In genomic region chr2:234404957-234405356, GRCh38 we compare ENCODE assay signal across 17 cellular contexts.
DNase-seq lines count a peak whose midpoint lies in the region; ATAC-seq, FAIRE-seq and TF ChIP-seq lines count a peak whose summit lies in the region.
"Had no signal": no experiment of that assay in that cellular context is flagged by ENCODE, and none has a peak within 500 bp of the region (broad histone marks: within the 10 kb centered on the region; RNA-seq: fewer than 3 reads in every experiment).

No MANE protein-coding gene starts in this region.

- H4K5ac ChIP-seq in IMR-90 (ENCODE audit: low read depth, low read length), result no peak overlapping the region

- H2AK5ac ChIP-seq in IMR-90 (ENCODE audit: low read depth, low read length), result peak overlapping the region; percentile 30; the same call in 1 of the 2 replicates

- CTCF ChIA-PET in activated naive CD4-positive, alpha-beta T cell treated with anti-CD3 and anti-CD28 coated beads for 36 hours (lab: Charles Lee), result interaction anchor here (0.6 to 0.8 kb wide), 2 partner anchors 264 to 353 kb away, joined by 3 read pairs; no protein-coding TSS in a partner anchor
- CTCF ChIA-PET in IMR-90 (lab: Yijun Ruan, JAX) (no interaction called here), endothelial cell of umbilical vein (lab: Charles Lee) (interaction anchor here (0.7 to 2.1 kb wide), 8 partner anchors 16 to 269 kb away, joined by 3 to 7 read pairs (median 4); partner anchors contain the start of gene ARL4C)

- no peaks in the 10 kb centered on the region for H3K79me1 ChIP-seq in IMR-90 (ENCODE audit: low read depth in 1 of 2, low read length in 2 of 2)

- no peak for TF ChIP-seq POLR2A in IMR-90 (IDR thresholded peaks at IDR 0.05; ENCODE audit: low read depth, low read length)
- peak; percentile 35 for TF ChIP-seq POLR2A in endothelial cell of umbilical vein (IDR thresholded peaks at IDR 0.05; ENCODE audit: low read depth, low read length)

- POLR2A ChIA-PET in IMR-90 (lab: Charles Lee; ENCODE audit: unreplicated experiment), result no interaction called here
- POLR2A ChIA-PET in endothelial cell of umbilical vein (lab: Charles Lee), result interaction anchor here (0.7 kb wide), 1 partner anchor 100 kb away, joined by 3 read pairs; no protein-coding TSS in a partner anchor

- no peak overlapping the region for H2AK9ac ChIP-seq in IMR-90 (replicated peaks; ENCODE audit: low read depth, low read length, poor library complexity)

- dilution Hi-C loops in IMR-90 (cut with HindIII; ENCODE audit: low sequenced_read_pairs, unreplicated experiment), result no loop called here
- dilution Hi-C loops in endothelial cell of umbilical vein (cut with MboI; ENCODE audit: extremely low pct_ligation_motif_present, low sequenced_read_pairs), result no loop called here

- no peaks in the 10 kb centered on the region for H3K36me3 ChIP-seq in IMR-90 (ENCODE audit: control insufficient read depth, insufficient read depth, low read length)
- no peaks in the 10 kb centered on the region for H3K36me3 ChIP-seq in endothelial cell of umbilical vein (ENCODE audit: control insufficient read depth in 2 of 2, extremely low read depth in 1 of 2, insufficient read depth in 2 of 2, low read length in 2 of 2)

- H3K4me2 ChIP-seq in IMR-90 (ENCODE audit: low read depth, low read length) (no peak overlapping the region), endothelial cell of umbilical vein (ENCODE audit: insufficient read depth, low read length) (peak overlapping the region; percentile 3)

- H4K91ac ChIP-seq in IMR-90 (ENCODE audit: insufficient read depth, low read depth, low read length), result no peak overlapping the region

- no TSS peak for BruUV-seq in IMR-90 (replicated peaks; lab: Mats Ljungman, UMichigan)
- BruUV-seq in endothelial cell of umbilical vein (replicated peaks; lab: Mats Ljungman, UMichigan), result no TSS peak

- no peaks in the 10 kb centered on the region for H3K9me3 Mint-ChIP-seq in activated naive CD4-positive, alpha-beta T cell treated with anti-CD3 and anti-CD28 coated beads, Interleukin-2, amount 50 U/mL, for 24 hours
- no peaks in the 10 kb centered on the region for H3K9me3 Mint-ChIP-seq in activated naive CD4-positive, alpha-beta T cell treated with anti-CD3 and anti-CD28 coated beads for 36 hours
- H3K9me3 Mint-ChIP-seq in stimulated activated memory B cell treated with anti-CD40 and anti-IgM and Interleukin-4, amounts not matched to agents 10 μg/mL and 1 μg/mL and 100 μg/mL, for 72 hours, result peaks cover 3% of the 10 kb centered on the region

- no peak overlapping the region for H3K23ac ChIP-seq in IMR-90 (ENCODE audit: low read depth, low read length)

- H2BK120ac ChIP-seq in IMR-90 (ENCODE audit: low read depth, low read length), result no peak overlapping the region

- H3K27ac ChIP-seq in IMR-90 (ENCODE audit: insufficient read depth, low read length) (no peak overlapping the region), endothelial cell of umbilical vein (ENCODE audit: insufficient read depth, low read depth, low read length) (no peak overlapping the region)

- no peak overlapping the region for H3K9ac ChIP-seq in IMR-90 (ENCODE audit: low read depth, low read length)
- H3K9ac ChIP-seq in endothelial cell of umbilical vein (replicated peaks; ENCODE audit: extremely low read depth, insufficient read depth, low read length), result no peak overlapping the region

- no peak overlapping the region for H2BK20ac ChIP-seq in IMR-90 (ENCODE audit: low read depth, low read length)

- H3K79me2 ChIP-seq in endothelial cell of umbilical vein (ENCODE audit: control insufficient read depth, insufficient read depth, low read length), result no peaks in the 10 kb centered on the region

- no peak overlapping the region for H2BK5ac ChIP-seq in IMR-90 (ENCODE audit: low read depth, low read length, poor library complexity, severe bottlenecking)

- H3K27me3 ChIP-seq in IMR-90 (ENCODE audit: control insufficient read depth, insufficient read depth, low read length), result peaks cover 1% of the 10 kb centered on the region; the same call in 1 of the 2 replicates
- no peaks in the 10 kb centered on the region for H3K27me3 ChIP-seq in endothelial cell of umbilical vein (ENCODE audit: control insufficient read depth in 2 of 2, insufficient read depth in 2 of 2, low read length in 2 of 2)

- H3K4me3 ChIP-seq in IMR-90 (ENCODE audit: insufficient read depth, low read depth, low read length) (no peak overlapping the region), endothelial cell of umbilical vein (replicated peaks in 1 of 3; ENCODE audit: insufficient read depth in 1 of 3, low read depth in 1 of 3, low read length in 3 of 3) (no peak overlapping the region)

- H2AFZ ChIP-seq in IMR-90 (replicated peaks; ENCODE audit: low read length, poor library complexity) (no peak overlapping the region), endothelial cell of umbilical vein (ENCODE audit: low read depth, low read length) (no peak overlapping the region)

- TF ChIP-seq CTCF in IMR-90 (conservative IDR thresholded peaks at IDR 0.05; ENCODE audit: low read depth, low read length) (no peak), endothelial cell of umbilical vein (IDR thresholded peaks at IDR 0.05; ENCODE audit: extremely low read depth in 1 of 2, insufficient read depth in 1 of 2, low read depth in 1 of 2, low read length in 2 of 2) (no peak)

- no peak for TF ChIP-seq RAD21 in IMR-90 (IDR thresholded peaks at IDR 0.05; ENCODE audit: low read length)

- no peak for DNase-seq in activated naive CD4-positive, alpha-beta T cell treated with anti-CD3 and anti-CD28 coated beads for 36 hours
- DNase-seq in IMR-90 (no peak), endothelial cell of umbilical vein (ENCODE audit: low read depth, low spot score) (peak; percentile 84), NCI-H146 treated with DMSO at 0.1 percent for 48 hours (lab: John Stamatoyannopoulos, UW; ENCODE audit: unreplicated experiment) (no peak), Ammon's horn (ENCODE audit: low spot score) (no peak)
- DNase-seq in stimulated activated CD4-positive, alpha-beta T cell treated with anti-CD3 and anti-CD28 coated beads, Interleukin-4, amount 100 ng/mL, for 1 hour, result no peak
- DNase-seq: AML-193, KBM-7, NCI-H1092, NCI-H1694 treated with DMSO at 0.1 percent for 48 hours, NCI-H2171 treated with DMSO at 0.1 percent for 48 hours, NCI-H510A, SIG-M5 had no signal

- no peak overlapping the region for H3K56ac ChIP-seq in IMR-90 (ENCODE audit: extremely low read depth, insufficient read depth, low read length)

- in situ Hi-C loops in IMR-90 (cut with MboI; ENCODE audit: low sequenced_read_pairs), result no loop called here

- H3K4me1 ChIP-seq in IMR-90 (ENCODE audit: control insufficient read depth, insufficient read depth, low read length) (no peaks in the 10 kb centered on the region), endothelial cell of umbilical vein (ENCODE audit: control insufficient read depth, extremely low read depth, insufficient read depth, low read length) (peaks cover 14% of the 10 kb centered on the region)

- H3K14ac ChIP-seq in IMR-90 (replicated peaks; ENCODE audit: low read depth, low read length), result no peak overlapping the region

- H3K18ac ChIP-seq in IMR-90 (ENCODE audit: low read depth, low read length), result no peak overlapping the region

- intact Hi-C loops in activated naive CD4-positive, alpha-beta T cell treated with anti-CD3 and anti-CD28 coated beads for 36 hours (cut with micrococcal nuclease), result no loop called here
- intact Hi-C loops in IMR-90 (cut with micrococcal nuclease), result no loop called here
- intact Hi-C loops in endothelial cell of umbilical vein (cut with micrococcal nuclease), result loop anchor here (1.0 to 2.0 kb wide), 4 partner anchors 17 to 113 kb away; no protein-coding TSS in a partner anchor

- H4K20me1 ChIP-seq in IMR-90 (ENCODE audit: insufficient read depth, low read length), result no peaks in the 10 kb centered on the region
- H4K20me1 ChIP-seq in endothelial cell of umbilical vein (replicated peaks; ENCODE audit: control insufficient read depth, extremely low read depth, insufficient read depth, low read length), result no peaks in the 10 kb centered on the region

- H4K8ac ChIP-seq in IMR-90 (ENCODE audit: low read depth in 2 of 2, low read length in 2 of 2), result no peak overlapping the region

- WGBS in IMR-90 (ENCODE audit: extremely low coverage in 2 of 2, insufficient read length in 1 of 2), 2 experiments, result 80% methylated on average over 1 of the region's 8 CpGs; no CpG with 5 or more reads in 1 of the 2 experiments

- H3K4me3 Mint-ChIP-seq in activated naive CD4-positive, alpha-beta T cell treated with anti-CD3 and anti-CD28 coated beads, Interleukin-2, amount 50 U/mL, for 24 hours, result no peak overlapping the region
- no peak overlapping the region for H3K4me3 Mint-ChIP-seq in activated naive CD4-positive, alpha-beta T cell treated with anti-CD3 and anti-CD28 coated beads for 36 hours
- H3K4me3 Mint-ChIP-seq in stimulated activated memory B cell treated with anti-CD40 and anti-IgM and Interleukin-4, amounts not matched to agents 10 μg/mL and 1 μg/mL and 100 μg/mL, for 72 hours, result no peak overlapping the region

- no peaks in the 10 kb centered on the region for H3K27me3 Mint-ChIP-seq in activated naive CD4-positive, alpha-beta T cell treated with anti-CD3 and anti-CD28 coated beads, Interleukin-2, amount 50 U/mL, for 24 hours
- no peaks in the 10 kb centered on the region for H3K27me3 Mint-ChIP-seq in activated naive CD4-positive, alpha-beta T cell treated with anti-CD3 and anti-CD28 coated beads for 36 hours (ENCODE audit: low read depth)
- H3K27me3 Mint-ChIP-seq in stimulated activated memory B cell treated with anti-CD40 and anti-IgM and Interleukin-4, amounts not matched to agents 10 μg/mL and 1 μg/mL and 100 μg/mL, for 72 hours, result peaks cover 9% of the 10 kb centered on the region

- H3K27ac Mint-ChIP-seq in activated naive CD4-positive, alpha-beta T cell treated with anti-CD3 and anti-CD28 coated beads, Interleukin-2, amount 50 U/mL, for 24 hours, result peak overlapping the region; percentile 32
- no peak overlapping the region for H3K27ac Mint-ChIP-seq in activated naive CD4-positive, alpha-beta T cell treated with anti-CD3 and anti-CD28 coated beads for 36 hours
- H3K27ac Mint-ChIP-seq in stimulated activated memory B cell treated with anti-CD40 and anti-IgM and Interleukin-4, amounts not matched to agents 10 μg/mL and 1 μg/mL and 100 μg/mL, for 72 hours, result no peak overlapping the region

- H2BK15ac ChIP-seq in IMR-90 (ENCODE audit: low read depth, low read length), result no peak overlapping the region

- H3K9me3 ChIP-seq in IMR-90 (ENCODE audit: control insufficient read depth, insufficient read depth, low read length) (no peaks in the 10 kb centered on the region), endothelial cell of umbilical vein (replicated peaks; ENCODE audit: control insufficient read depth, insufficient read depth, low read length) (no peaks in the 10 kb centered on the region)

- no peaks in the 10 kb centered on the region for H3K9me1 ChIP-seq in IMR-90 (ENCODE audit: insufficient read depth, low read length)
- no peaks in the 10 kb centered on the region for H3K9me1 ChIP-seq in endothelial cell of umbilical vein (replicated peaks; ENCODE audit: control insufficient read depth, extremely low read depth, insufficient read depth, low read length)

- no peak overlapping the region for H3K4ac ChIP-seq in IMR-90 (ENCODE audit: low read depth, low read length)

- peaks cover 50% of the 10 kb centered on the region for H3K4me1 Mint-ChIP-seq in activated naive CD4-positive, alpha-beta T cell treated with anti-CD3 and anti-CD28 coated beads, Interleukin-2, amount 50 U/mL, for 24 hours
- peaks cover 34% of the 10 kb centered on the region for H3K4me1 Mint-ChIP-seq in activated naive CD4-positive, alpha-beta T cell treated with anti-CD3 and anti-CD28 coated beads for 36 hours (ENCODE audit: low read depth)
- H3K4me1 Mint-ChIP-seq in stimulated activated memory B cell treated with anti-CD40 and anti-IgM and Interleukin-4, amounts not matched to agents 10 μg/mL and 1 μg/mL and 100 μg/mL, for 72 hours, result peaks cover 21% of the 10 kb centered on the region

- no peak for ATAC-seq in IMR-90 (ENCODE audit: low read depth)
- peak; percentile 24 for ATAC-seq in stimulated activated memory B cell treated with anti-CD40 and anti-IgM and Interleukin-4, amounts not matched to agents 10 μg/mL and 1 μg/mL and 100 μg/mL, for 72 hours

- FAIRE-seq in endothelial cell of umbilical vein (lab: Jason Lieb, UNC), result peak; percentile 84
- FAIRE-seq: H1, HTR-8/SVneo had no signal

- no peaks in the 10 kb centered on the region for H3K36me3 Mint-ChIP-seq in activated naive CD4-positive, alpha-beta T cell treated with anti-CD3 and anti-CD28 coated beads, Interleukin-2, amount 50 U/mL, for 24 hours
- no peaks in the 10 kb centered on the region for H3K36me3 Mint-ChIP-seq in activated naive CD4-positive, alpha-beta T cell treated with anti-CD3 and anti-CD28 coated beads for 36 hours (ENCODE audit: low read depth)
- no peaks in the 10 kb centered on the region for H3K36me3 Mint-ChIP-seq in stimulated activated memory B cell treated with anti-CD40 and anti-IgM and Interleukin-4, amounts not matched to agents 10 μg/mL and 1 μg/mL and 100 μg/mL, for 72 hours
